Comparison of ENCODE assay signal across 2 cellular contexts in the genomic region with DNA sequence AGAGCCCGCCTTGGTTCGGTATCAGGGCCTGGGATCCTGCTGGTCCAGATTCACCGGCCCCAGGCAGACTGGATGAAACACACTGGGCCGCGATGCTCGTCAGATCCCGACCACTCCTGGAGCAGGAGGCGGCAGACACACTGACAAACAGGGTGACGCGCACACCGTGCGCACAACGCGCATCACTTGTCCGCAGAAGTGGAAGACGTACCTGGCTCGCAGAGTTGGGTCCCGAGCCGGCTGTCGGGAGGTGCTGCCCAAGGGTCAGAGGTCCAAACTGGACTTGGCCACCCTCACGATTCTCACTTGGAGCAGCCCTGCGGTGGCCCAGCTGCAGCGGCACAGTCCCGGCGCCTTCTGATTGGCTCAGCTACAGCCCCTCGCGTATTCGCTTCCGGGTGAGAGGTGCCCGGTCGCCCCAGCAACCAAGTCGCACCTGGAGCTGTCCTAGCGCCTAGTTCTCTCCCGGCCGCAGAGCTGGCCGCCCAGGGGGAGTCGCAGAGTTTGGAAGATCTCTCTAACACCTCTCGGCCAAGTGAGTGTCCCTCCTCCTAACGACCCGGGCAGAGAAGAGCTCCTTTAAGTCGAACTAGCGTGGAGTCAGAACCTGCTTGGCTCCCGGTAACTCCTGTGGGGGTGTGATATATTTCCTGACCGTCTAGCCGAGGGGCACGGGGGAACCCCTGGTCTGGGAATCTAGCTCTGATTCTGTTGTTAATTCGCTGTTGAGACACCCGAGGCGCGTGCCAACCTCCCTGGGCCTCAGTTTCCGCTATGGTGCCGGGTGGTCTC.
A peak's percentile ranks its signal among the peaks of the same experiment; 100 is the strongest.
TF ChIP-seq lines count a peak whose summit lies in the region.

A gene with protein sequence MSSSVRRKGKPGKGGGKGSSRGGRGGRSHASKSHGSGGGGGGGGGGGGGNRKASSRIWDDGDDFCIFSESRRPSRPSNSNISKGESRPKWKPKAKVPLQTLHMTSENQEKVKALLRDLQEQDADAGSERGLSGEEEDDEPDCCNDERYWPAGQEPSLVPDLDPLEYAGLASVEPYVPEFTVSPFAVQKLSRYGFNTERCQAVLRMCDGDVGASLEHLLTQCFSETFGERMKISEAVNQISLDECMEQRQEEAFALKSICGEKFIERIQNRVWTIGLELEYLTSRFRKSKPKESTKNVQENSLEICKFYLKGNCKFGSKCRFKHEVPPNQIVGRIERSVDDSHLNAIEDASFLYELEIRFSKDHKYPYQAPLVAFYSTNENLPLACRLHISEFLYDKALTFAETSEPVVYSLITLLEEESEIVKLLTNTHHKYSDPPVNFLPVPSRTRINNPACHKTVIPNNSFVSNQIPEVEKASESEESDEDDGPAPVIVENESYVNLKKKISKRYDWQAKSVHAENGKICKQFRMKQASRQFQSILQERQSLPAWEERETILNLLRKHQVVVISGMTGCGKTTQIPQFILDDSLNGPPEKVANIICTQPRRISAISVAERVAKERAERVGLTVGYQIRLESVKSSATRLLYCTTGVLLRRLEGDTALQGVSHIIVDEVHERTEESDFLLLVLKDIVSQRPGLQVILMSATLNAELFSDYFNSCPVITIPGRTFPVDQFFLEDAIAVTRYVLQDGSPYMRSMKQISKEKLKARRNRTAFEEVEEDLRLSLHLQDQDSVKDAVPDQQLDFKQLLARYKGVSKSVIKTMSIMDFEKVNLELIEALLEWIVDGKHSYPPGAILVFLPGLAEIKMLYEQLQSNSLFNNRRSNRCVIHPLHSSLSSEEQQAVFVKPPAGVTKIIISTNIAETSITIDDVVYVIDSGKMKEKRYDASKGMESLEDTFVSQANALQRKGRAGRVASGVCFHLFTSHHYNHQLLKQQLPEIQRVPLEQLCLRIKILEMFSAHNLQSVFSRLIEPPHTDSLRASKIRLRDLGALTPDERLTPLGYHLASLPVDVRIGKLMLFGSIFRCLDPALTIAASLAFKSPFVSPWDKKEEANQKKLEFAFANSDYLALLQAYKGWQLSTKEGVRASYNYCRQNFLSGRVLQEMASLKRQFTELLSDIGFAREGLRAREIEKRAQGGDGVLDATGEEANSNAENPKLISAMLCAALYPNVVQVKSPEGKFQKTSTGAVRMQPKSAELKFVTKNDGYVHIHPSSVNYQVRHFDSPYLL (N-terminal part only) (minus strand): TSS at position 359 of the 792 bp plus-strand sequence. CDS start 7,529 bp downstream, outside the sequence.
A gene (plus strand): TSS at position 401 of the 792 bp plus-strand sequence.

TF ChIP-seq in GM23338, 12 proteins besides CTCF, POLR2A, EP300 and RAD21 (continues in another document):
- no peak for TF ChIP-seq ZNF331 (CRISPR knock-in tag; IDR thresholded peaks at IDR 0.05; ENCODE audit: low read depth)
- TF ChIP-seq, protein P1, sequence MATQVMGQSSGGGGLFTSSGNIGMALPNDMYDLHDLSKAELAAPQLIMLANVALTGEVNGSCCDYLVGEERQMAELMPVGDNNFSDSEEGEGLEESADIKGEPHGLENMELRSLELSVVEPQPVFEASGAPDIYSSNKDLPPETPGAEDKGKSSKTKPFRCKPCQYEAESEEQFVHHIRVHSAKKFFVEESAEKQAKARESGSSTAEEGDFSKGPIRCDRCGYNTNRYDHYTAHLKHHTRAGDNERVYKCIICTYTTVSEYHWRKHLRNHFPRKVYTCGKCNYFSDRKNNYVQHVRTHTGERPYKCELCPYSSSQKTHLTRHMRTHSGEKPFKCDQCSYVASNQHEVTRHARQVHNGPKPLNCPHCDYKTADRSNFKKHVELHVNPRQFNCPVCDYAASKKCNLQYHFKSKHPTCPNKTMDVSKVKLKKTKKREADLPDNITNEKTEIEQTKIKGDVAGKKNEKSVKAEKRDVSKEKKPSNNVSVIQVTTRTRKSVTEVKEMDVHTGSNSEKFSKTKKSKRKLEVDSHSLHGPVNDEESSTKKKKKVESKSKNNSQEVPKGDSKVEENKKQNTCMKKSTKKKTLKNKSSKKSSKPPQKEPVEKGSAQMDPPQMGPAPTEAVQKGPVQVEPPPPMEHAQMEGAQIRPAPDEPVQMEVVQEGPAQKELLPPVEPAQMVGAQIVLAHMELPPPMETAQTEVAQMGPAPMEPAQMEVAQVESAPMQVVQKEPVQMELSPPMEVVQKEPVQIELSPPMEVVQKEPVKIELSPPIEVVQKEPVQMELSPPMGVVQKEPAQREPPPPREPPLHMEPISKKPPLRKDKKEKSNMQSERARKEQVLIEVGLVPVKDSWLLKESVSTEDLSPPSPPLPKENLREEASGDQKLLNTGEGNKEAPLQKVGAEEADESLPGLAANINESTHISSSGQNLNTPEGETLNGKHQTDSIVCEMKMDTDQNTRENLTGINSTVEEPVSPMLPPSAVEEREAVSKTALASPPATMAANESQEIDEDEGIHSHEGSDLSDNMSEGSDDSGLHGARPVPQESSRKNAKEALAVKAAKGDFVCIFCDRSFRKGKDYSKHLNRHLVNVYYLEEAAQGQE (IDR thresholded peaks at IDR 0.05; ENCODE audit: unreplicated experiment) = peak; percentile 37
- TF ChIP-seq ZNF114 (CRISPR knock-in tag; IDR thresholded peaks at IDR 0.05) = no peak
- peak; percentile 77 for TF ChIP-seq POLR2AphosphoS5 (IDR thresholded peaks at IDR 0.05; ENCODE audit: low read depth)
- TF ChIP-seq NANOG (IDR thresholded peaks at IDR 0.05; ENCODE audit: borderline replicate concordance) = no peak
- TF ChIP-seq JUNB (IDR thresholded peaks at IDR 0.05; ENCODE audit: unreplicated experiment) = no peak
- TF ChIP-seq, protein P2, sequence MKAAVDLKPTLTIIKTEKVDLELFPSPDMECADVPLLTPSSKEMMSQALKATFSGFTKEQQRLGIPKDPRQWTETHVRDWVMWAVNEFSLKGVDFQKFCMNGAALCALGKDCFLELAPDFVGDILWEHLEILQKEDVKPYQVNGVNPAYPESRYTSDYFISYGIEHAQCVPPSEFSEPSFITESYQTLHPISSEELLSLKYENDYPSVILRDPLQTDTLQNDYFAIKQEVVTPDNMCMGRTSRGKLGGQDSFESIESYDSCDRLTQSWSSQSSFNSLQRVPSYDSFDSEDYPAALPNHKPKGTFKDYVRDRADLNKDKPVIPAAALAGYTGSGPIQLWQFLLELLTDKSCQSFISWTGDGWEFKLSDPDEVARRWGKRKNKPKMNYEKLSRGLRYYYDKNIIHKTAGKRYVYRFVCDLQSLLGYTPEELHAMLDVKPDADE (IDR thresholded peaks at IDR 0.05) = peak; percentile 59; the same call in 1 of the 2 replicates
- TF ChIP-seq CREB1 (CRISPR knock-in tag; IDR thresholded peaks at IDR 0.05; ENCODE audit: low read depth) = peak; percentile 73
- TF ChIP-seq STAT1 (IDR thresholded peaks at IDR 0.05; ENCODE audit: unreplicated experiment) = no peak
- no peak for TF ChIP-seq EZH2 (IDR thresholded peaks at IDR 0.05; ENCODE audit: low read depth, unreplicated experiment)
- no peak for TF ChIP-seq EZH2phosphoT487 (IDR thresholded peaks at IDR 0.05; ENCODE audit: unreplicated experiment)

TF ChIP-seq in neural cell, 6 proteins besides CTCF, POLR2A, EP300 and RAD21:
- TF ChIP-seq POLR2AphosphoS5 (IDR thresholded peaks at IDR 0.05) (peak; percentile 85), SMC3 (conservative IDR thresholded peaks at IDR 0.05; ENCODE audit: poor library complexity) (peak; percentile 18), EZH2 (IDR thresholded peaks at IDR 0.05; ENCODE audit: borderline replicate concordance, insufficient read depth, low read length, poor library complexity, severe bottlenecking) (no peak), MXI1 (conservative IDR thresholded peaks at IDR 0.05; ENCODE audit: poor library complexity, severe bottlenecking) (peak; percentile 92), TAF1 (IDR thresholded peaks at IDR 0.05; ENCODE audit: low read depth) (peak; percentile 61)
- TF ChIP-seq, protein P1 (IDR thresholded peaks at IDR 0.05; ENCODE audit: borderline replicate concordance) = peak; percentile 51
TF ChIP-seq in neural cell: peak in this region for 5.
